11 cellular contexts compared by ENCODE assay signal in the genomic region with DNA sequence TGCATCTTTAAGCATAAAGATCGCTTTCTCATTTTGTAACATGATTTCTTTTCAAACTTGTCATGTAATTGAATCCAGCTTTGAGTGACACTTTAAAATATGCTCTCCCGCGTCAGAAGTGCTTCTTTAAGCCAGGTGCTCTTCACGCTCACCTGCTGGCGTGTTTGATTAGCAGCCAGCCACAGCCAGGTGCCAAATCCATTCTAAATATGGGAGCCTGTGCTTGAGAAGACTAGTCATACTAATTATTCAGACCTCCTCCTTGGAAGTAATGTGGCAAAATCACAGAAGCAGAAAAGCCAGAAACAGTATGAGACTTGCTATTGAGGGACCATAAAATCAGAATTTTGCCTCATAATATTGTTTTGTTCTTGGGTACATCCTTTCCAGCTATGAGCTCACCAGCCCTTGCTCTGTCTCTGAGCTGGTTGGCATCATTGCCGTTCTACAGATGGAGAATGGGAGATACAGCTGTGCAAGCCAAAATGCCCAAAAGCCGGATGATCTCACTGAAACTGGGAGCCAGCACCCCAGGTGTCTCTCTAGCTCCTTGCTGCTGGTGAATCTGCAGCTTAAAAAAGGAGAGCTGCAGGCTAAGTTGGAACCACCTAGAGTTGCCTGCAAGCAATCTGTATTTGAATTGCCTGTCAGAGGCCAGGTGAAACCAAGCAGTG.
DNase-seq lines count a peak whose midpoint lies in the region; ATAC-seq and TF ChIP-seq lines count a peak whose summit lies in the region.
"Had no signal": no experiment of that assay in that cellular context is flagged by ENCODE, and none has a peak within 500 bp of the region (broad histone marks: within the 10 kb centered on the region; RNA-seq: fewer than 3 reads in every experiment).

No MANE protein-coding gene starts in this region.

- peak; percentile 85 to 93 for ATAC-seq in lower lobe of right lung
- ATAC-seq: right cardiac atrium had no signal

- H3K27me3 Mint-ChIP-seq in chondrocyte (ENCODE audit: low read depth) = no peaks in the 10 kb centered on the region
- H3K27me3 Mint-ChIP-seq: type B pancreatic cell had no signal

- H3K4me3 Mint-ChIP-seq in chondrocyte (ENCODE audit: unreplicated experiment) = no peak overlapping the region
- H3K4me3 Mint-ChIP-seq: type B pancreatic cell had no signal

- peak; percentile 90 for DNase-seq in DMS53 treated with DMSO at 0.1 percent for 48 hours (lab: John Stamatoyannopoulos, UW; ENCODE audit: unreplicated experiment)
- DNase-seq in NCI-H2029 treated with DMSO at 0.1 percent for 48 hours (lab: John Stamatoyannopoulos, UW) = peak; percentile 88
- DNase-seq in SHP77 treated with DMSO at 0.1 percent for 48 hours (lab: John Stamatoyannopoulos, UW) = peak; percentile 95
- DNase-seq in lower lobe of right lung = peak; percentile 77
- no peak for DNase-seq in stimulated activated naive CD4-positive, alpha-beta T cell (lab: John Stamatoyannopoulos, UW)
- no peak for DNase-seq in cortex of kidney (lab: John Stamatoyannopoulos, UW)
- no peak for DNase-seq in GM20000 (ENCODE audit: low spot score)
- DNase-seq in chondrocyte (ENCODE audit: low spot score) = no peak
- DNase-seq: amygdala, right cardiac atrium had no signal

- no peak overlapping the region for H3K27ac ChIP-seq in lower lobe of right lung

- H3K9me3 Mint-ChIP-seq in chondrocyte (ENCODE audit: low read depth) = no peaks in the 10 kb centered on the region
- H3K9me3 Mint-ChIP-seq: type B pancreatic cell had no signal

- H3K4me3 ChIP-seq in lower lobe of right lung = no peak overlapping the region

- no peaks in the 10 kb centered on the region for H3K36me3 ChIP-seq in lower lobe of right lung

- no peaks in the 10 kb centered on the region for H3K9me3 ChIP-seq in lower lobe of right lung

- intact Hi-C loops in lower lobe of right lung (cut with DNase I) = no loop called here

- no peak overlapping the region for H3K27ac Mint-ChIP-seq in chondrocyte (ENCODE audit: unreplicated experiment)
- H3K27ac Mint-ChIP-seq: type B pancreatic cell had no signal

- TF ChIP-seq CTCF in lower lobe of right lung (IDR thresholded peaks at IDR 0.05) = no peak
- TF ChIP-seq CTCF in GM20000 (IDR thresholded peaks at IDR 0.05; ENCODE audit: extremely low read depth, missing control alignments) = no peak
- no peak for TF ChIP-seq CTCF in chondrocyte (IDR thresholded peaks at IDR 0.05)

- peaks cover 3% of the 10 kb centered on the region for H3K36me3 Mint-ChIP-seq in chondrocyte (ENCODE audit: low read depth)
- H3K36me3 Mint-ChIP-seq: type B pancreatic cell had no signal

- H3K4me1 Mint-ChIP-seq in chondrocyte (ENCODE audit: low read depth) = peaks cover 9% of the 10 kb centered on the region

- peaks cover 17% of the 10 kb centered on the region for H3K4me1 ChIP-seq in lower lobe of right lung

- H3K27me3 ChIP-seq in lower lobe of right lung (ENCODE audit: low read depth) = no peaks in the 10 kb centered on the region

Comparison
In these comparisons a context has a peak if more than half of its experiments do, and no peak if none do; other contexts are left out.
1. DNase-seq: peak in DMS53 treated with DMSO at 0.1 percent for 48 hours (single experiment), NCI-H2029 treated with DMSO at 0.1 percent for 48 hours (single experiment), SHP77 treated with DMSO at 0.1 percent for 48 hours (single experiment) and lower lobe of right lung (single experiment); none in stimulated activated naive CD4-positive, alpha-beta T cell (0 of 6), cortex of kidney (single experiment), GM20000 (single experiment) and chondrocyte (single experiment).